1 cellular context compared by ENCODE assay signal in the genomic region with DNA sequence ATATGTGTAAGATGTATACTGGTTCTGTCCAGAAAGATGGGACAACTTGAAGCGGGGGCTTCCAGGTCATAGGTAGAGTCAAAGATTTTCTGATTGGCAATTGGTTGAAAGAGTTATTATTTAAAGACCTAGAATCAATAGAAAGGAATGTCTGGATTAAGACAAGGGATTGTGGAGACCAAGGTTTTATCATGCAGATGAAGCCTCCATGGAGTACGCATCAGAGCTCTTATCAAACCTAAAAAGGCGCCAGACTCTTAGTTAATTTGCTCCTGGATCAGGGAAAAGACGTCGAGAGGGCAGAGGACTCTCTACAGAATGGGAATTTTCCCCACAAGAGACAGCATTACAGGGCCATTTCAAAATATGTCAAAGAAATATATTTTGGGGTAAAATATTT.
TF ChIP-seq lines count a peak whose summit lies in the region.

No MANE protein-coding gene starts in this region.

TF ChIP-seq in H1, 55 proteins besides CTCF, POLR2A, EP300 and RAD21:
- TF ChIP-seq CBX8 (IDR thresholded peaks at IDR 0.05; ENCODE audit: borderline replicate concordance, low read depth, low read length) (no peak), EZH2 (IDR thresholded peaks at IDR 0.05; ENCODE audit: low read depth, low read length, severe bottlenecking) (no peak), HDAC2 (IDR thresholded peaks at IDR 0.05; ENCODE audit: borderline replicate concordance in 1 of 2, low read depth in 2 of 2, low read length in 2 of 2) (0 out of 4 replicates have a peak, but pooled peaks of 1 of the 2 experiments have one; percentile 17)
TF ChIP-seq in H1: peak in this region for 1.
